Comparison of ENCODE assay signal across 8 cellular contexts in genomic region chr19:17775245-17775927, GRCh38. TPM values are rescaled to one million over a fixed set of nuclear protein-coding genes. Genes with fewer than 3 reads are reported as not detected.
DNase-seq lines count a peak whose midpoint lies in the region; ATAC-seq and TF ChIP-seq lines count a peak whose summit lies in the region.

No MANE protein-coding gene starts in this region.

- intact Hi-C loops in mucosa of descending colon (cut with DNase I, micrococcal nuclease), result loop anchor here in 1 of 2 donors (10.0 kb wide), 1 partner anchor 61 kb away; the partner anchor contains the start of gene MAP1S

- no peak for ATAC-seq in mucosa of descending colon

- no peak overlapping the region for H3K4me3 ChIP-seq in astrocyte of the spinal cord (ENCODE audit: low read depth, low read length)
- H3K4me3 ChIP-seq in mucosa of descending colon, result no peak overlapping the region

- H3K36me3 ChIP-seq in mucosa of descending colon (ENCODE audit: low read depth), result no peaks in the 10 kb centered on the region

- in situ Hi-C loops in astrocyte of the spinal cord (cut with HindIII; ENCODE audit: low sequenced_read_pairs), result no loop called here

- peak; percentile 66 for TF ChIP-seq CTCF in astrocyte of the spinal cord (IDR thresholded peaks at IDR 0.05; ENCODE audit: low read depth, low read length)
- TF ChIP-seq CTCF in mucosa of descending colon (IDR thresholded peaks at IDR 0.05), result peak; percentile 30

- no peaks in the 10 kb centered on the region for H3K4me1 ChIP-seq in mucosa of descending colon (ENCODE audit: low read depth)

- DNase-seq in stimulated activated CD4-positive, alpha-beta T cell treated with anti-CD3 and anti-CD28 coated beads, Interleukin-12 subunit alpha, Interleukin-12 subunit beta, amount 100 ng/mL, for 4 hours, result peak; percentile 38
- no peak for DNase-seq in stimulated activated CD4-positive, alpha-beta T cell treated with anti-CD3 and anti-CD28 coated beads, Interleukin-1b, Interleukin-23, amount 100 ng/mL, for 48 hours
- DNase-seq in RPMI7951 (ENCODE audit: low read depth) (peak; percentile 57), astrocyte of the spinal cord (ENCODE audit: low read depth, low spot score) (no peak), mucosa of descending colon (peak in 2 of 3 donors; percentile 57 to 71), cerebellum (ENCODE audit: low spot score) (no peak), globus pallidus (ENCODE audit: low spot score) (no peak), NCI-H446 treated with DMSO at 0.1 percent for 48 hours (lab: John Stamatoyannopoulos, UW) (no peak)

- no peaks in the 10 kb centered on the region for H3K9me3 ChIP-seq in mucosa of descending colon

RNA-seq across cellular contexts. Expression of gene B3GNT3, which starts 19.6 kb away (rescaled TPM):
- 0.10 and 0.12 TPM in 2 replicates for total RNA-seq in RPMI7951 (2014; rRNA removed; shearing (Covaris generic))
- total RNA-seq in mucosa of descending colon (100 to 1,000 TPM in 2 of 3 donors, 10 to 100 TPM in 1; 77.6 to 205 (median 189) TPM), cerebellum (not detected)

RNA-seq across cellular contexts. Expression of gene FCHO1, which starts 24.1 kb away (rescaled TPM):
- total RNA-seq in RPMI7951 (2014; rRNA removed; shearing (Covaris generic)), result 0.60 and 2.5 TPM in 2 replicates
- total RNA-seq in mucosa of descending colon (1 to 10 TPM; 3.4 to 4.4 (median 4.2) TPM), cerebellum (25.9 TPM)

RNA-seq across cellular contexts. Expression of gene INSL3, which starts 45.9 kb away (rescaled TPM):
- total RNA-seq in RPMI7951 (2014; rRNA removed; shearing (Covaris generic)), result not detected in 2 replicates
- not detected for total RNA-seq in mucosa of descending colon
- not detected for total RNA-seq in cerebellum

RNA-seq across cellular contexts. Expression of gene MAP1S, which starts 56.1 kb away (rescaled TPM):
- 9.6 and 10.0 TPM in 2 replicates for total RNA-seq in RPMI7951 (2014; rRNA removed; shearing (Covaris generic))
- total RNA-seq in mucosa of descending colon (10 to 100 TPM; 42.2 to 57.2 (median 44.7) TPM), cerebellum (31.4 TPM)

Comparison
In these comparisons a context has a peak if more than half of its experiments do, and no peak if none do; other contexts are left out.
1. DNase-seq: peak in stimulated activated CD4-positive, alpha-beta T cell treated with anti-CD3 and anti-CD28 coated beads, Interleukin-12 subunit alpha, Interleukin-12 subunit beta, amount 100 ng/mL, for 4 hours (single experiment), RPMI7951 (single experiment) and mucosa of descending colon (2 of 3); none in stimulated activated CD4-positive, alpha-beta T cell treated with anti-CD3 and anti-CD28 coated beads, Interleukin-1b, Interleukin-23, amount 100 ng/mL, for 48 hours (single experiment), astrocyte of the spinal cord (single experiment), cerebellum (single experiment), globus pallidus (single experiment) and NCI-H446 treated with DMSO at 0.1 percent for 48 hours (single experiment).
2. RNA of gene B3GNT3, which starts 19.6 kb away (total RNA-seq): 77.6 to 205 TPM in mucosa of descending colon; 0.10 to 0.12 TPM in RPMI7951 and not detected in cerebellum (single experiment); every median in the first group is over 10 times any median in the second.